Comparison of ENCODE assay signal across 16 cellular contexts in the genomic region with DNA sequence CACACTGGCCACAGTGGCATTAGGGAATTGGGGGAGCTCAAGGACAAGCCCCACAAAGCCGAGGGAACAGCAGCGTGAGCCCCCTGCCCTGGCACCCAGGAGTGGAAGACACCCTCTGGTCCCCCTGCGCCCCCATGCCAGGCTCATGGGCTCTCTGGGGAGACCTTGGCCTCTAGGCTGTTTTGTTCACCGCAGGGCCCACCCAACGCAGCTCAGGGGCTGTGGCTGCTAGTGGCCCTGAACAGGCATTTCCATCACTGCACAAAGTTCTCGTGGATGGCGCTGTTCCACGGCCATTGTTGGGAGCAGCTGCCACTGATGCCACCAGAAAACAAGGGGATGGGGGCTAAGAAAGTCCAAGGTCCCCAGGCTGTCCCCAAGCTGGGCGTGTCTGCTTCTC.
DNase-seq lines count a peak whose midpoint lies in the region; ATAC-seq and TF ChIP-seq lines count a peak whose summit lies in the region.
"Had no signal": no experiment of that assay in that cellular context is flagged by ENCODE, and none has a peak within 500 bp of the region (broad histone marks: within the 10 kb centered on the region; RNA-seq: fewer than 3 reads in every experiment).

No MANE protein-coding gene starts in this region.

- peak overlapping the region in 2 of 11 experiments; percentile 38 to 52; a peak in 2 of 22 replicates for H3K27ac ChIP-seq in BLaER1 treated with 17β-estradiol and CSF1 and Interleukin-3, amounts not matched to agents 10 nM and 100 nM
- H3K27ac ChIP-seq in neural progenitor cell, result no peak overlapping the region

- peaks cover 0 to 42% (median 32%) of the 10 kb centered on the region in 10 experiments; a peak in 17 of 20 replicates for H3K4me1 ChIP-seq in BLaER1 treated with 17β-estradiol and CSF1 and Interleukin-3, amounts not matched to agents 10 nM and 100 nM
- H3K4me1 ChIP-seq in neural progenitor cell, result peaks cover 24% of the 10 kb centered on the region

- no peak overlapping the region for H3K4me3 ChIP-seq in BLaER1 treated with 17β-estradiol and CSF1 and Interleukin-3, amounts not matched to agents 10 nM and 100 nM
- no peak overlapping the region for H3K4me3 ChIP-seq in neural progenitor cell
- H3K4me3 ChIP-seq: GM12878, GM23338 had no signal

- H3K79me2 ChIP-seq in neural progenitor cell (ENCODE audit: low read depth), result no peaks in the 10 kb centered on the region

- H3K4me2 ChIP-seq in BLaER1 treated with 17β-estradiol and CSF1 and Interleukin-3, amounts not matched to agents 10 nM and 100 nM, result peak overlapping the region in 8 of 11 experiments; percentile 18 to 67 (median 54); a peak in 7 of 22 replicates
- peak overlapping the region; percentile 32 for H3K4me2 ChIP-seq in neural progenitor cell
- H3K4me2 ChIP-seq: GM23338 had no signal

- no peaks in the 10 kb centered on the region for H3K27me3 Mint-ChIP-seq in brain
- peaks cover 2% of the 10 kb centered on the region for H3K27me3 Mint-ChIP-seq in neural progenitor cell (ENCODE audit: insufficient read depth, low read depth)
- H3K27me3 Mint-ChIP-seq in activated T-cell treated with anti-CD3 and anti-CD28 coated beads, Interleukin-2, amount 50 U/mL, for 72 hours (ENCODE audit: low read depth), result no peaks in the 10 kb centered on the region
- H3K27me3 Mint-ChIP-seq: CD4-positive, alpha-beta T cell; CD8-positive, alpha-beta memory T cell had no signal

- H3K27ac Mint-ChIP-seq in brain, result peak overlapping the region in 3 of 5 experiments; percentile 26 to 85 (median 85)
- H3K27ac Mint-ChIP-seq in neural progenitor cell, result no peak overlapping the region
- no peak overlapping the region for H3K27ac Mint-ChIP-seq in activated T-cell treated with anti-CD3 and anti-CD28 coated beads, Interleukin-2, amount 50 U/mL, for 72 hours
- H3K27ac Mint-ChIP-seq: CD14-positive monocyte; CD4-positive, alpha-beta T cell; CD8-positive, alpha-beta memory T cell; GM23338 had no signal

- no peak overlapping the region for H2AFZ ChIP-seq in neural progenitor cell (replicated peaks)
- H2AFZ ChIP-seq: GM23338 had no signal

- peaks cover 0 to 16% (median 0%) of the 10 kb centered on the region in 11 experiments; a peak in 3 of 22 replicates for H4K20me1 ChIP-seq in BLaER1 treated with 17β-estradiol and CSF1 and Interleukin-3, amounts not matched to agents 10 nM and 100 nM
- H4K20me1 ChIP-seq in neural progenitor cell (ENCODE audit: low read depth), result no peaks in the 10 kb centered on the region

- no peaks in the 10 kb centered on the region for H3K9me3 Mint-ChIP-seq in brain
- H3K9me3 Mint-ChIP-seq in neural progenitor cell, result no peaks in the 10 kb centered on the region
- H3K9me3 Mint-ChIP-seq in activated T-cell treated with anti-CD3 and anti-CD28 coated beads, Interleukin-2, amount 50 U/mL, for 72 hours, result no peaks in the 10 kb centered on the region
- H3K9me3 Mint-ChIP-seq: CD14-positive monocyte; CD4-positive, alpha-beta T cell; CD8-positive, alpha-beta memory T cell; GM23338 had no signal

- H3K4me1 Mint-ChIP-seq in brain (peaks cover 29% of the 10 kb centered on the region), neural progenitor cell (peaks cover 30% of the 10 kb centered on the region)
- H3K4me1 Mint-ChIP-seq in activated T-cell treated with anti-CD3 and anti-CD28 coated beads, Interleukin-2, amount 50 U/mL, for 72 hours (ENCODE audit: low read depth), result no peaks in the 10 kb centered on the region
- H3K4me1 Mint-ChIP-seq: CD14-positive monocyte; CD8-positive, alpha-beta memory T cell had no signal

- no peak for TF ChIP-seq CTCF in brain (conservative IDR thresholded peaks at IDR 0.05)
- no peak for TF ChIP-seq CTCF in neural progenitor cell (IDR thresholded peaks at IDR 0.05)

- no peaks in the 10 kb centered on the region for H3K27me3 ChIP-seq in BLaER1 treated with 17β-estradiol and CSF1 and Interleukin-3, amounts not matched to agents 10 nM and 100 nM
- H3K27me3 ChIP-seq in neural progenitor cell, result no peaks in the 10 kb centered on the region

- H3K9ac ChIP-seq in BLaER1 treated with 17β-estradiol and CSF1 and Interleukin-3, amounts not matched to agents 10 nM and 100 nM, result no peak overlapping the region
- no peak overlapping the region for H3K9ac ChIP-seq in neural progenitor cell

- no peak overlapping the region for H3K4me3 Mint-ChIP-seq in brain
- no peak overlapping the region for H3K4me3 Mint-ChIP-seq in neural progenitor cell
- no peak overlapping the region for H3K4me3 Mint-ChIP-seq in activated T-cell treated with anti-CD3 and anti-CD28 coated beads, Interleukin-2, amount 50 U/mL, for 72 hours
- H3K4me3 Mint-ChIP-seq: CD14-positive monocyte; CD4-positive, alpha-beta T cell; GM23338 had no signal

- ATAC-seq in activated T-cell treated with anti-CD3 and anti-CD28 coated beads, Interleukin-2, amount 50 U/mL, for 72 hours (replicated peaks in 1 of 2), result no peak
- ATAC-seq in HG02852 (IDR thresholded peaks at IDR 0.05; ENCODE audit: unreplicated experiment), result no peak
- ATAC-seq: GM12878, GM23338 had no signal

- no peaks in the 10 kb centered on the region for H3K9me3 ChIP-seq in BLaER1 treated with 17β-estradiol and CSF1 and Interleukin-3, amounts not matched to agents 10 nM and 100 nM (replicated peaks in 1 of 11)
- no peaks in the 10 kb centered on the region for H3K9me3 ChIP-seq in neural progenitor cell (ENCODE audit: low read depth)

- no peak for DNase-seq in neural progenitor cell (ENCODE audit: low spot score)
- DNase-seq in activated T-cell treated with anti-CD3 and anti-CD28 coated beads, Interleukin-2, amount 50 U/mL, for 72 hours, result no peak
- no peak for DNase-seq in stimulated activated CD4-positive, alpha-beta T cell treated with anti-CD3 and anti-CD28 coated beads, Interleukin-12 subunit alpha, Interleukin-12 subunit beta, amount 100 ng/mL, for 4 hours
- DNase-seq: CD4-positive, alpha-beta T cell; DMS 273 treated with DMSO at 0.1 percent for 48 hours; DMS79; EL; GDM1; HCEC 1CT had no signal

- peaks cover 4% of the 10 kb centered on the region for H3F3A ChIP-seq in neural progenitor cell (ENCODE audit: low read depth)

- no peaks in the 10 kb centered on the region for H3K36me3 ChIP-seq in BLaER1 treated with 17β-estradiol and CSF1 and Interleukin-3, amounts not matched to agents 10 nM and 100 nM
- H3K36me3 ChIP-seq in neural progenitor cell, result no peaks in the 10 kb centered on the region

- H3K36me3 Mint-ChIP-seq in brain (no peaks in the 10 kb centered on the region), neural progenitor cell (no peaks in the 10 kb centered on the region)
- no peaks in the 10 kb centered on the region for H3K36me3 Mint-ChIP-seq in activated T-cell treated with anti-CD3 and anti-CD28 coated beads, Interleukin-2, amount 50 U/mL, for 72 hours (ENCODE audit: insufficient read depth in 2 of 2)
- H3K36me3 Mint-ChIP-seq: CD14-positive monocyte had no signal

Comparison
In these comparisons a context has a peak if more than half of its experiments do, and no peak if none do; other contexts are left out.
1. H3K27ac Mint-ChIP-seq: peak in brain (3 of 5); none in neural progenitor cell (single experiment) and activated T-cell treated with anti-CD3 and anti-CD28 coated beads, Interleukin-2, amount 50 U/mL, for 72 hours (single experiment).